16 cellular contexts compared by ENCODE assay signal in the genomic region with DNA sequence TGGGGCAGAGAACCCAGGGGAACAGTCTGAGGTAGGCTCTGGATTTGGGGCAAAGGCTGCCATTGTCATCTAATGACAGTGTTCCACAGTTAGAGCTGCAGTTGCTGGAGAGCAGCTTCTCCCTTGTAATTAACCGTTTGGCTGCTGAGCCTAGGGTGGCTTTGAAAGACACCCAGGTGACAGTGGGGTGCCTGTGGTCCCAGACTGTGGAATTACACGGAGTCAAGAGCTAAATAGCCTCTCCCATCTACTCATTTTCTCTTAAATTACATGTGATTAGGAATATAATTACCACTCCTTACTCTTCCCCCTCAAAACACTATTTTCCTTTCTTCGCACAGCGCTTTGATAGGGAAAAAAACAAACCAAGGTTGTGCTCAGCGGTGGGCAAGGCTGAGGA. TPM values are rescaled to one million over a fixed set of nuclear protein-coding genes. Genes with fewer than 3 reads are reported as not detected.
DNase-seq lines count a peak whose midpoint lies in the region; ATAC-seq and TF ChIP-seq lines count a peak whose summit lies in the region.
"Had no signal": no experiment of that assay in that cellular context is flagged by ENCODE, and none has a peak within 500 bp of the region (broad histone marks: within the 10 kb centered on the region; RNA-seq: fewer than 3 reads in every experiment).

No MANE protein-coding gene starts in this region.

- H3K4me2 ChIP-seq in mesenchymal stem cell (ENCODE audit: low read length, poor library complexity, severe bottlenecking): no peak overlapping the region

- H3K79me1 ChIP-seq in mesenchymal stem cell (replicated peaks; ENCODE audit: low read length, poor library complexity, severe bottlenecking): no peaks in the 10 kb centered on the region

- TF ChIP-seq CTCF in adrenal gland (IDR thresholded peaks at IDR 0.05): no peak
- no peak for TF ChIP-seq CTCF in thoracic aorta (IDR thresholded peaks at IDR 0.05)

- no peaks in the 10 kb centered on the region for H3K27me3 ChIP-seq in adrenal gland
- H3K27me3 ChIP-seq in mesenchymal stem cell (ENCODE audit: control insufficient read depth in 1 of 2, insufficient read depth in 1 of 2, low read length in 2 of 2): peaks cover 0 to 7% of the 10 kb centered on the region in 2 experiments
- H3K27me3 ChIP-seq in thoracic aorta (replicated peaks; ENCODE audit: insufficient read depth): no peaks in the 10 kb centered on the region
- H3K27me3 ChIP-seq: brain microvascular endothelial cell, SJCRH30 had no signal

- H3K27me3 Mint-ChIP-seq in activated naive CD8-positive, alpha-beta T cell treated with anti-CD3 and anti-CD28 coated beads, Interleukin-2, amount 10 ng/mL, durations not matched to agents 7 days and 5 days: peaks cover 39% of the 10 kb centered on the region
- peaks cover 74% of the 10 kb centered on the region for H3K27me3 Mint-ChIP-seq in activated naive CD8-positive, alpha-beta T cell treated with anti-CD3 and anti-CD28 coated beads for 36 hours

- no peak overlapping the region for H2AK5ac ChIP-seq in mesenchymal stem cell (ENCODE audit: low read length, severe bottlenecking)

- H3K23ac ChIP-seq in mesenchymal stem cell (ENCODE audit: low read length in 2 of 2): no peak overlapping the region

- no peak overlapping the region for H3K27ac Mint-ChIP-seq in activated naive CD8-positive, alpha-beta T cell treated with anti-CD3 and anti-CD28 coated beads, Interleukin-2, amount 10 ng/mL, durations not matched to agents 7 days and 5 days
- no peak overlapping the region for H3K27ac Mint-ChIP-seq in activated naive CD8-positive, alpha-beta T cell treated with anti-CD3 and anti-CD28 coated beads for 36 hours
- H3K27ac Mint-ChIP-seq: T-helper 2 cell treated with Interferon-gamma antibody and Interleukin-4, amounts not matched to agents 5 μg/mL and 100 μg/mL, for 36 hours had no signal

- H3K4me1 ChIP-seq in adrenal gland (replicated peaks in 1 of 2): peaks cover 11 to 17% of the 10 kb centered on the region in 2 donors
- H3K4me1 ChIP-seq in mesenchymal stem cell (ENCODE audit: control insufficient read depth, insufficient read depth, low read depth, low read length): peaks cover 4% of the 10 kb centered on the region
- H3K4me1 ChIP-seq in thoracic aorta (ENCODE audit: control insufficient read depth in 1 of 2, low read depth in 2 of 2): peaks cover 6 to 17% of the 10 kb centered on the region in 2 donors
- H3K4me1 ChIP-seq: SJCRH30 had no signal

- H2BK120ac ChIP-seq in mesenchymal stem cell (ENCODE audit: low read depth, low read length): no peak overlapping the region

- H2BK15ac ChIP-seq in mesenchymal stem cell (ENCODE audit: low read depth, poor library complexity, severe bottlenecking): no peak overlapping the region

- H2AFZ ChIP-seq in mesenchymal stem cell (ENCODE audit: low read depth, low read length): no peak overlapping the region

- no peak overlapping the region for H2BK5ac ChIP-seq in mesenchymal stem cell (ENCODE audit: low read depth, low read length, poor library complexity, severe bottlenecking)

- H3K27ac ChIP-seq in adrenal gland (peak overlapping the region in 3 of 5 donors; percentile 20 to 71 (median 57)), mesenchymal stem cell (ENCODE audit: low read length, poor library complexity, severe bottlenecking) (no peak overlapping the region), thoracic aorta (no peak overlapping the region)
- H3K27ac ChIP-seq: brain microvascular endothelial cell, SJCRH30 had no signal

- peak overlapping the region; percentile 45 for H3K4me3 Mint-ChIP-seq in activated naive CD8-positive, alpha-beta T cell treated with anti-CD3 and anti-CD28 coated beads, Interleukin-2, amount 10 ng/mL, durations not matched to agents 7 days and 5 days
- no peak overlapping the region for H3K4me3 Mint-ChIP-seq in activated naive CD8-positive, alpha-beta T cell treated with anti-CD3 and anti-CD28 coated beads for 36 hours

- ATAC-seq in activated naive CD8-positive, alpha-beta T cell treated with anti-CD3 and anti-CD28 coated beads, Interleukin-2, amount 10 ng/mL, durations not matched to agents 7 days and 5 days (ENCODE audit: low read depth): no peak
- ATAC-seq in thoracic aorta (ENCODE audit: insufficient number of reproducible peaks, low FRiP score, low read depth): no peak
- ATAC-seq in GM21786 (IDR thresholded peaks at IDR 0.05; ENCODE audit: unreplicated experiment): no peak
- no peak for ATAC-seq in GM21390 (IDR thresholded peaks at IDR 0.05; ENCODE audit: unreplicated experiment)
- ATAC-seq: activated CD4-positive, CD25-positive, alpha-beta regulatory T cell treated with anti-CD3 and anti-CD28 coated beads, Interleukin-2, amount 50 U/mL, for 24 hours had no signal

- H3K18ac ChIP-seq in mesenchymal stem cell (ENCODE audit: low read depth in 1 of 2, low read length in 2 of 2): peak overlapping the region in 1 of 2 experiments; percentile 74

- H3K9me3 Mint-ChIP-seq in activated naive CD8-positive, alpha-beta T cell treated with anti-CD3 and anti-CD28 coated beads, Interleukin-2, amount 10 ng/mL, durations not matched to agents 7 days and 5 days: peaks cover 2% of the 10 kb centered on the region
- H3K9me3 Mint-ChIP-seq in activated naive CD8-positive, alpha-beta T cell treated with anti-CD3 and anti-CD28 coated beads for 36 hours: no peaks in the 10 kb centered on the region
- H3K9me3 Mint-ChIP-seq: CD8-positive, alpha-beta memory T cell; T-helper 2 cell treated with Interferon-gamma antibody and Interleukin-4, amounts not matched to agents 5 μg/mL and 100 μg/mL, for 36 hours had no signal

- H2BK12ac ChIP-seq in mesenchymal stem cell (ENCODE audit: low read length in 2 of 2): peak overlapping the region; percentile 51 to 90

- H3K36me3 ChIP-seq in adrenal gland (replicated peaks in 1 of 2) (no peaks in the 10 kb centered on the region), mesenchymal stem cell (ENCODE audit: control insufficient read depth in 1 of 2, insufficient read depth in 2 of 2, low read depth in 1 of 2, low read length in 2 of 2) (no peaks in the 10 kb centered on the region), thoracic aorta (no peaks in the 10 kb centered on the region)
- H3K36me3 ChIP-seq: brain microvascular endothelial cell, SJCRH30 had no signal

- H3K9me3 ChIP-seq in adrenal gland (replicated peaks in 1 of 3): no peaks in the 10 kb centered on the region
- no peaks in the 10 kb centered on the region for H3K9me3 ChIP-seq in mesenchymal stem cell (ENCODE audit: control insufficient read depth, low read length)
- no peaks in the 10 kb centered on the region for H3K9me3 ChIP-seq in thoracic aorta
- H3K9me3 ChIP-seq: SJCRH30 had no signal

- H3K4me1 Mint-ChIP-seq in activated naive CD8-positive, alpha-beta T cell treated with anti-CD3 and anti-CD28 coated beads, Interleukin-2, amount 10 ng/mL, durations not matched to agents 7 days and 5 days: no peaks in the 10 kb centered on the region
- peaks cover 4% of the 10 kb centered on the region for H3K4me1 Mint-ChIP-seq in activated naive CD8-positive, alpha-beta T cell treated with anti-CD3 and anti-CD28 coated beads for 36 hours

- no peak overlapping the region for H4K91ac ChIP-seq in mesenchymal stem cell (ENCODE audit: low read length)

- no peak overlapping the region for H3K4me3 ChIP-seq in adrenal gland
- no peak overlapping the region for H3K4me3 ChIP-seq in mesenchymal stem cell (ENCODE audit: insufficient read depth in 1 of 2, low read depth in 1 of 2, low read length in 2 of 2)
- peak overlapping the region; percentile 74 for H3K4me3 ChIP-seq in thoracic aorta
- H3K4me3 ChIP-seq: SJCRH30 had no signal

- peak overlapping the region in 1 of 2 experiments; percentile 33 for H3K4ac ChIP-seq in mesenchymal stem cell (ENCODE audit: low read depth in 1 of 2, low read length in 2 of 2)

- 49 to 83% (median 69%) methylated on average over 5 of the region's 5 CpGs for WGBS in adrenal gland, 4 donors
- WGBS in mesenchymal stem cell: 45% methylated on average over 4 of the region's 5 CpGs

- POLR2A ChIA-PET in activated naive CD8-positive, alpha-beta T cell treated with anti-CD3 and anti-CD28 coated beads, Interleukin-2, amount 10 ng/mL, durations not matched to agents 7 days and 5 days (lab: Charles Lee): no interaction called here

- intact Hi-C loops in adrenal gland (cut with DNase I): no loop called here

- no peak for DNase-seq in activated naive CD8-positive, alpha-beta T cell treated with anti-CD3 and anti-CD28 coated beads, Interleukin-2, amount 10 ng/mL, durations not matched to agents 7 days and 5 days
- DNase-seq in activated naive CD8-positive, alpha-beta T cell treated with anti-CD3 and anti-CD28 coated beads for 36 hours: no peak
- no peak for DNase-seq in adrenal gland
- no peak for DNase-seq in mesenchymal stem cell
- no peak for DNase-seq in thoracic aorta (ENCODE audit: low spot score)
- DNase-seq in NOMO-1 treated with dmso at 0.1 percent for 144 hours (lab: John Stamatoyannopoulos, UW; ENCODE audit: unreplicated experiment): no peak
- DNase-seq: activated naive CD4-positive, alpha-beta T cell treated with Interleukin-2 at 50 U/mL for 16 hours; CD8-positive, alpha-beta memory T cell; Karpas-422; NCI-H446 had no signal

- H4K8ac ChIP-seq in mesenchymal stem cell (ENCODE audit: low read length): no peak overlapping the region

- no peak overlapping the region for H3K9ac ChIP-seq in mesenchymal stem cell (ENCODE audit: low read length)

- no peak for TF ChIP-seq POLR2A in adrenal gland (IDR thresholded peaks at IDR 0.05)

- H3K36me3 Mint-ChIP-seq in activated naive CD8-positive, alpha-beta T cell treated with anti-CD3 and anti-CD28 coated beads, Interleukin-2, amount 10 ng/mL, durations not matched to agents 7 days and 5 days: no peaks in the 10 kb centered on the region
- H3K36me3 Mint-ChIP-seq in activated naive CD8-positive, alpha-beta T cell treated with anti-CD3 and anti-CD28 coated beads for 36 hours: no peaks in the 10 kb centered on the region
- H3K36me3 Mint-ChIP-seq: CD8-positive, alpha-beta memory T cell had no signal

- no peak overlapping the region for H3K14ac ChIP-seq in mesenchymal stem cell (ENCODE audit: low read length in 2 of 2)

RNA-seq across cellular contexts. Expression of gene BAMBI, which starts 44.0 kb away (rescaled TPM):
- total RNA-seq in activated naive CD8-positive, alpha-beta T cell treated with anti-CD3 and anti-CD28 coated beads, Interleukin-2, amount 10 ng/mL, durations not matched to agents 7 days and 5 days: under 1 TPM; 0.30 to 0.31 TPM
- total RNA-seq in activated naive CD8-positive, alpha-beta T cell treated with anti-CD3 and anti-CD28 coated beads for 36 hours: under 1 TPM; 0.44 to 0.68 TPM
- total RNA-seq in adrenal gland (100 to 1,000 TPM in 2 of 8 donors, 10 to 100 TPM in 6; 19.5 to 114 (median 82.6) TPM), thoracic aorta (10 to 100 TPM; 14.9 to 24.8 TPM)
- 10 to 100 TPM; 21.0 to 41.6 (median 21.2) TPM for polyA plus RNA-seq in adrenal gland
- 156 TPM for polyA plus RNA-seq in mesenchymal stem cell (2013, experiment 1 of 2)
- 155 TPM for polyA plus RNA-seq in mesenchymal stem cell (2013, experiment 2 of 2)

Comparison
In these comparisons a context has a peak if more than half of its experiments do, and no peak if none do; other contexts are left out.
1. H3K27ac ChIP-seq: peak in adrenal gland (3 of 5); none in mesenchymal stem cell (single experiment) and thoracic aorta (0 of 2).
2. RNA of gene BAMBI, which starts 44.0 kb away (total RNA-seq): 19.5 to 114 TPM in adrenal gland and 14.9 to 24.8 TPM in thoracic aorta; 0.44 to 0.68 TPM in activated naive CD8-positive, alpha-beta T cell treated with anti-CD3 and anti-CD28 coated beads for 36 hours and 0.30 to 0.31 TPM in activated naive CD8-positive, alpha-beta T cell treated with anti-CD3 and anti-CD28 coated beads, Interleukin-2, amount 10 ng/mL, durations not matched to agents 7 days and 5 days; every median in the first group is over 4 times any median in the second.